ENCODE assay signal across 8 cellular contexts in genomic region chr9:135869916-135870315, GRCh38.
"Had no signal": no experiment of that assay in that cellular context is flagged by ENCODE, and none has a peak within 500 bp of the region (broad histone marks: within the 10 kb centered on the region; RNA-seq: fewer than 3 reads in every experiment).

No MANE protein-coding gene starts in this region.

- H3K27ac Mint-ChIP-seq: IgD-negative memory B cell had no signal

- DNase-seq: GM23248, GOT3, H7, HCEC 1CT, KBM-7 had no signal

- H3K27ac ChIP-seq: GM23248, HL-60 had no signal

- H3K4me3 ChIP-seq: GM23248 had no signal

- H3K9me3 Mint-ChIP-seq: IgD-negative memory B cell had no signal

- H3K9ac ChIP-seq: GM23248 had no signal

- H3K27me3 Mint-ChIP-seq: IgD-negative memory B cell had no signal

- ATAC-seq: HepG2 had no signal

- H3K4me3 Mint-ChIP-seq: IgD-negative memory B cell had no signal
